In the genomic region with DNA sequence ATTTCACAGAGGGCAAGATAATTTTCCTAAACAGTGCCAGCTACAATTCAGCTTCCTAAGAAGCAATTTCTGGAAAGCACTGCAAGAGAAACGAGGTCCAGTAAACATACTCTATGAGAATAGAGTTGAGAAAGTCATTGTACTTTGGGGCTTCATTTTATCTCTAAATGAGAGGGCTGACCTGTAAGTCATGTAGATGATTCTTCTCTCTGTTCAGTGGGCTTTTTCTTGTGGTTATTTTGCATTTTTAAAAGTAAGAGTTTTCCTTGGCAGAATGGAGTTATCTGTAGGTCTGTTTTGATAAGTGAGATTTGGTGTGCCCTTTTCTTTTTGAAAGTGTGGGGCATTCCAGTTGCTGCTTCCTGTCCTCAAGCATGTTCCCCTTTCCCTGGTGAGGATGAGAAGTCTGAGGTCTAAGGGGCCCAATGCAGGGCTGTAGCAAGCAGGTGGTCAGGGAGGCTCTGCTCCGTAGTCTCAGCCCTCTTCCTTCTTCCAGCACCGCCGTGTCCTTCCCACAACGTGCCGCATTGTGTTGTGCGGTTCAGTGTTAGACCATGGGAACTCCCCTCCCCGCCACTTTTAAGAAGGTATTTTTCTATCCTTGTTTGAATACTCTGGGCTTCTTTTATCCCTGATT, we compare ENCODE assay signal across 1 cellular context.
A peak's percentile ranks its signal among the peaks of the same experiment; 100 is the strongest.
TF ChIP-seq lines count a peak whose summit lies in the region.

No MANE protein-coding gene starts in this region.

TF ChIP-seq in GM12878, 131 proteins besides CTCF, POLR2A, EP300 and RAD21:
- TF ChIP-seq RUNX3 (IDR thresholded peaks at IDR 0.05; ENCODE audit: low read length) (peak; percentile 76), NFIC (IDR thresholded peaks at IDR 0.05; ENCODE audit: low read depth, low read length) (peak; percentile 37; the same call in 1 of the 2 replicates), IKZF2 (IDR thresholded peaks at IDR 0.05) (peak; percentile 54 to 58; a peak in 2 of 4 replicates), FOXM1 (IDR thresholded peaks at IDR 0.05; ENCODE audit: low read depth, low read length) (no peak), TCF12 (IDR thresholded peaks at IDR 0.05; ENCODE audit: low read depth, low read length) (0 out of 2 replicates have a peak, but pooled peaks have one; percentile 6), SPI1 (IDR thresholded peaks at IDR 0.05; ENCODE audit: borderline replicate concordance, insufficient read depth, low read depth, low read length) (peak; percentile 14; the same call in 1 of the 2 replicates), ZNF384 (IDR thresholded peaks at IDR 0.05; ENCODE audit: borderline replicate concordance, low read depth, low read length) (no peak), IKZF1 (conservative IDR thresholded peaks at IDR 0.05) (peak; percentile 43; the same call in 1 of the 2 replicates), EED (IDR thresholded peaks at IDR 0.05; ENCODE audit: low read depth) (peak; percentile 65; the same call in 1 of the 2 replicates), CREB1 (IDR thresholded peaks at IDR 0.05; ENCODE audit: low read depth) (no peak), BCL11A (IDR thresholded peaks at IDR 0.05; ENCODE audit: low read depth, low read length) (0 out of 2 replicates have a peak, but pooled peaks have one; percentile 12), CBFB (IDR thresholded peaks at IDR 0.05; ENCODE audit: low read depth) (0 out of 2 replicates have a peak, but pooled peaks have one; percentile 22)
- TF ChIP-seq, protein P1, sequence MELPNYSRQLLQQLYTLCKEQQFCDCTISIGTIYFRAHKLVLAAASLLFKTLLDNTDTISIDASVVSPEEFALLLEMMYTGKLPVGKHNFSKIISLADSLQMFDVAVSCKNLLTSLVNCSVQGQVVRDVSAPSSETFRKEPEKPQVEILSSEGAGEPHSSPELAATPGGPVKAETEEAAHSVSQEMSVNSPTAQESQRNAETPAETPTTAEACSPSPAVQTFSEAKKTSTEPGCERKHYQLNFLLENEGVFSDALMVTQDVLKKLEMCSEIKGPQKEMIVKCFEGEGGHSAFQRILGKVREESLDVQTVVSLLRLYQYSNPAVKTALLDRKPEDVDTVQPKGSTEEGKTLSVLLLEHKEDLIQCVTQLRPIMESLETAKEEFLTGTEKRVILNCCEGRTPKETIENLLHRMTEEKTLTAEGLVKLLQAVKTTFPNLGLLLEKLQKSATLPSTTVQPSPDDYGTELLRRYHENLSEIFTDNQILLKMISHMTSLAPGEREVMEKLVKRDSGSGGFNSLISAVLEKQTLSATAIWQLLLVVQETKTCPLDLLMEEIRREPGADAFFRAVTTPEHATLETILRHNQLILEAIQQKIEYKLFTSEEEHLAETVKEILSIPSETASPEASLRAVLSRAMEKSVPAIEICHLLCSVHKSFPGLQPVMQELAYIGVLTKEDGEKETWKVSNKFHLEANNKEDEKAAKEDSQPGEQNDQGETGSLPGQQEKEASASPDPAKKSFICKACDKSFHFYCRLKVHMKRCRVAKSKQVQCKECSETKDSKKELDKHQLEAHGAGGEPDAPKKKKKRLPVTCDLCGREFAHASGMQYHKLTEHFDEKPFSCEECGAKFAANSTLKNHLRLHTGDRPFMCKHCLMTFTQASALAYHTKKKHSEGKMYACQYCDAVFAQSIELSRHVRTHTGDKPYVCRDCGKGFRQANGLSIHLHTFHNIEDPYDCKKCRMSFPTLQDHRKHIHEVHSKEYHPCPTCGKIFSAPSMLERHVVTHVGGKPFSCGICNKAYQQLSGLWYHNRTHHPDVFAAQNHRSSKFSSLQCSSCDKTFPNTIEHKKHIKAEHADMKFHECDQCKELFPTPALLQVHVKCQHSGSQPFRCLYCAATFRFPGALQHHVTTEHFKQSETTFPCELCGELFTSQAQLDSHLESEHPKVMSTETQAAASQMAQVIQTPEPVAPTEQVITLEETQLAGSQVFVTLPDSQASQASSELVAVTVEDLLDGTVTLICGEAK (IDR thresholded peaks at IDR 0.05; ENCODE audit: borderline replicate concordance) = no peak
- TF ChIP-seq, protein P2, sequence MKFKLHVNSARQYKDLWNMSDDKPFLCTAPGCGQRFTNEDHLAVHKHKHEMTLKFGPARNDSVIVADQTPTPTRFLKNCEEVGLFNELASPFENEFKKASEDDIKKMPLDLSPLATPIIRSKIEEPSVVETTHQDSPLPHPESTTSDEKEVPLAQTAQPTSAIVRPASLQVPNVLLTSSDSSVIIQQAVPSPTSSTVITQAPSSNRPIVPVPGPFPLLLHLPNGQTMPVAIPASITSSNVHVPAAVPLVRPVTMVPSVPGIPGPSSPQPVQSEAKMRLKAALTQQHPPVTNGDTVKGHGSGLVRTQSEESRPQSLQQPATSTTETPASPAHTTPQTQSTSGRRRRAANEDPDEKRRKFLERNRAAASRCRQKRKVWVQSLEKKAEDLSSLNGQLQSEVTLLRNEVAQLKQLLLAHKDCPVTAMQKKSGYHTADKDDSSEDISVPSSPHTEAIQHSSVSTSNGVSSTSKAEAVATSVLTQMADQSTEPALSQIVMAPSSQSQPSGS (IDR thresholded peaks at IDR 0.05; ENCODE audit: low read length) = peak; percentile 40; the same call in 1 of the 2 replicates
- TF ChIP-seq, protein P3, sequence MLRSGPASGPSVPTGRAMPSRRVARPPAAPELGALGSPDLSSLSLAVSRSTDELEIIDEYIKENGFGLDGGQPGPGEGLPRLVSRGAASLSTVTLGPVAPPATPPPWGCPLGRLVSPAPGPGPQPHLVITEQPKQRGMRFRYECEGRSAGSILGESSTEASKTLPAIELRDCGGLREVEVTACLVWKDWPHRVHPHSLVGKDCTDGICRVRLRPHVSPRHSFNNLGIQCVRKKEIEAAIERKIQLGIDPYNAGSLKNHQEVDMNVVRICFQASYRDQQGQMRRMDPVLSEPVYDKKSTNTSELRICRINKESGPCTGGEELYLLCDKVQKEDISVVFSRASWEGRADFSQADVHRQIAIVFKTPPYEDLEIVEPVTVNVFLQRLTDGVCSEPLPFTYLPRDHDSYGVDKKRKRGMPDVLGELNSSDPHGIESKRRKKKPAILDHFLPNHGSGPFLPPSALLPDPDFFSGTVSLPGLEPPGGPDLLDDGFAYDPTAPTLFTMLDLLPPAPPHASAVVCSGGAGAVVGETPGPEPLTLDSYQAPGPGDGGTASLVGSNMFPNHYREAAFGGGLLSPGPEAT (IDR thresholded peaks at IDR 0.05; ENCODE audit: low read depth) = peak; percentile 32; the same call in 1 of the 2 replicates
